Comparison of ENCODE assay signal across 1 cellular context in the genomic region with DNA sequence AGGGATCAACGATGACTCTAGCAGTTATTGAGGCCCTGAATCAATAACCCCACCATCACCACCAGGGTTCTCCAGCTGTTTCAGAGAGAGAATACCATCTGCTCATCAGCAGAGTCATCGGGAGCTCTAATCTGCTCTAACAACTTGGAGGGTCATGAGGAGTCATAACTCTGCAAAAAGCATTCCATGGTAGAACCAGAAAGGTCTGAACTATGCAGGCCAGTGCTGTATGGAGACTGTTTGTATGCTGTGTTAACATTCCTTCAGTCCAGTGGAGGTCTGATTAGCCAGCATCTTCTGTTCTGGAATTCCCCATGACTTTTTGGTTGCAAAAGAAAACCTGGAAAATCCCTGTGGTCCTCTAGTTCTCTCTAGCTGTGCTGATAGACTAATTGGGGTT.
A peak's percentile ranks its signal among the peaks of the same experiment; 100 is the strongest.
TF ChIP-seq lines count a peak whose summit lies in the region.

No MANE protein-coding gene starts in this region.

TF ChIP-seq in GM12878, 131 proteins besides CTCF, POLR2A, EP300 and RAD21 (continues in another document):
- TF ChIP-seq, protein P1, sequence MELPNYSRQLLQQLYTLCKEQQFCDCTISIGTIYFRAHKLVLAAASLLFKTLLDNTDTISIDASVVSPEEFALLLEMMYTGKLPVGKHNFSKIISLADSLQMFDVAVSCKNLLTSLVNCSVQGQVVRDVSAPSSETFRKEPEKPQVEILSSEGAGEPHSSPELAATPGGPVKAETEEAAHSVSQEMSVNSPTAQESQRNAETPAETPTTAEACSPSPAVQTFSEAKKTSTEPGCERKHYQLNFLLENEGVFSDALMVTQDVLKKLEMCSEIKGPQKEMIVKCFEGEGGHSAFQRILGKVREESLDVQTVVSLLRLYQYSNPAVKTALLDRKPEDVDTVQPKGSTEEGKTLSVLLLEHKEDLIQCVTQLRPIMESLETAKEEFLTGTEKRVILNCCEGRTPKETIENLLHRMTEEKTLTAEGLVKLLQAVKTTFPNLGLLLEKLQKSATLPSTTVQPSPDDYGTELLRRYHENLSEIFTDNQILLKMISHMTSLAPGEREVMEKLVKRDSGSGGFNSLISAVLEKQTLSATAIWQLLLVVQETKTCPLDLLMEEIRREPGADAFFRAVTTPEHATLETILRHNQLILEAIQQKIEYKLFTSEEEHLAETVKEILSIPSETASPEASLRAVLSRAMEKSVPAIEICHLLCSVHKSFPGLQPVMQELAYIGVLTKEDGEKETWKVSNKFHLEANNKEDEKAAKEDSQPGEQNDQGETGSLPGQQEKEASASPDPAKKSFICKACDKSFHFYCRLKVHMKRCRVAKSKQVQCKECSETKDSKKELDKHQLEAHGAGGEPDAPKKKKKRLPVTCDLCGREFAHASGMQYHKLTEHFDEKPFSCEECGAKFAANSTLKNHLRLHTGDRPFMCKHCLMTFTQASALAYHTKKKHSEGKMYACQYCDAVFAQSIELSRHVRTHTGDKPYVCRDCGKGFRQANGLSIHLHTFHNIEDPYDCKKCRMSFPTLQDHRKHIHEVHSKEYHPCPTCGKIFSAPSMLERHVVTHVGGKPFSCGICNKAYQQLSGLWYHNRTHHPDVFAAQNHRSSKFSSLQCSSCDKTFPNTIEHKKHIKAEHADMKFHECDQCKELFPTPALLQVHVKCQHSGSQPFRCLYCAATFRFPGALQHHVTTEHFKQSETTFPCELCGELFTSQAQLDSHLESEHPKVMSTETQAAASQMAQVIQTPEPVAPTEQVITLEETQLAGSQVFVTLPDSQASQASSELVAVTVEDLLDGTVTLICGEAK (IDR thresholded peaks at IDR 0.05; ENCODE audit: borderline replicate concordance): no peak
- TF ChIP-seq IKZF2 (IDR thresholded peaks at IDR 0.05) (peak; percentile 61 to 68; a peak in 2 of 4 replicates), KDM1A (IDR thresholded peaks at IDR 0.05; ENCODE audit: borderline replicate concordance) (no peak), FOXM1 (IDR thresholded peaks at IDR 0.05; ENCODE audit: low read depth, low read length) (no peak), ZZZ3 (IDR thresholded peaks at IDR 0.05; ENCODE audit: control insufficient read depth, insufficient read length, low read depth) (no peak), EGR1 (IDR thresholded peaks at IDR 0.05; ENCODE audit: borderline replicate concordance in 1 of 2, low read depth in 2 of 2, low read length in 2 of 2) (no peak), STAT1 (conservative IDR thresholded peaks at IDR 0.05) (no peak), HCFC1 (IDR thresholded peaks at IDR 0.05; ENCODE audit: low read length) (no peak), MYC (IDR thresholded peaks at IDR 0.05; ENCODE audit: insufficient read depth, insufficient read length, insufficient replicate concordance, low read length, severe bottlenecking) (no peak), NFYA (IDR thresholded peaks at IDR 0.05; ENCODE audit: borderline replicate concordance, low read depth, low read length) (no peak), NFIC (IDR thresholded peaks at IDR 0.05; ENCODE audit: low read depth, low read length) (no peak; the same call in 1 of the 2 replicates), IKZF1 (conservative IDR thresholded peaks at IDR 0.05) (peak; percentile 62), SREBF1 (IDR thresholded peaks at IDR 0.05; ENCODE audit: low read length) (no peak), RCOR1 (conservative IDR thresholded peaks at IDR 0.05; ENCODE audit: low read depth, low read length) (no peak), MTA3 (IDR thresholded peaks at IDR 0.05; ENCODE audit: borderline replicate concordance, low read length) (no peak), SMC3 (IDR thresholded peaks at IDR 0.05; ENCODE audit: borderline replicate concordance, low read length) (no peak), IRF4 (IDR thresholded peaks at IDR 0.05; ENCODE audit: low read depth, low read length) (no peak), PAX5 (IDR thresholded peaks at IDR 0.05; ENCODE audit: borderline replicate concordance, low read depth, low read length) (no peak), TBL1XR1 (IDR thresholded peaks at IDR 0.05; ENCODE audit: low read depth, low read length) (no peak), PAX8 (IDR thresholded peaks at IDR 0.05) (no peak), ETV6 (conservative IDR thresholded peaks at IDR 0.05 in 1 of 2, IDR thresholded peaks at IDR 0.05 in 1 of 2; ENCODE audit: borderline replicate concordance in 1 of 2, low read depth in 1 of 2) (no peak), TARDBP (IDR thresholded peaks at IDR 0.05; ENCODE audit: borderline replicate concordance) (no peak), TCF12 (IDR thresholded peaks at IDR 0.05; ENCODE audit: low read depth, low read length) (no peak), MTA2 (IDR thresholded peaks at IDR 0.05; ENCODE audit: low read depth) (peak; percentile 44), KAT2A (conservative IDR thresholded peaks at IDR 0.05; ENCODE audit: control insufficient read depth, low read depth, low read length) (no peak), ZNF384 (IDR thresholded peaks at IDR 0.05; ENCODE audit: borderline replicate concordance, low read depth, low read length) (no peak), YY1 (IDR thresholded peaks at IDR 0.05; ENCODE audit: low read depth, low read length) (no peak), ZNF24 (IDR thresholded peaks at IDR 0.05) (no peak), BCL11A (IDR thresholded peaks at IDR 0.05; ENCODE audit: low read depth, low read length) (0 out of 2 replicates have a peak, but pooled peaks have one; percentile 29), ZNF622 (IDR thresholded peaks at IDR 0.05) (no peak), PML (IDR thresholded peaks at IDR 0.05; ENCODE audit: low read length) (no peak)
- TF ChIP-seq, protein P2, sequence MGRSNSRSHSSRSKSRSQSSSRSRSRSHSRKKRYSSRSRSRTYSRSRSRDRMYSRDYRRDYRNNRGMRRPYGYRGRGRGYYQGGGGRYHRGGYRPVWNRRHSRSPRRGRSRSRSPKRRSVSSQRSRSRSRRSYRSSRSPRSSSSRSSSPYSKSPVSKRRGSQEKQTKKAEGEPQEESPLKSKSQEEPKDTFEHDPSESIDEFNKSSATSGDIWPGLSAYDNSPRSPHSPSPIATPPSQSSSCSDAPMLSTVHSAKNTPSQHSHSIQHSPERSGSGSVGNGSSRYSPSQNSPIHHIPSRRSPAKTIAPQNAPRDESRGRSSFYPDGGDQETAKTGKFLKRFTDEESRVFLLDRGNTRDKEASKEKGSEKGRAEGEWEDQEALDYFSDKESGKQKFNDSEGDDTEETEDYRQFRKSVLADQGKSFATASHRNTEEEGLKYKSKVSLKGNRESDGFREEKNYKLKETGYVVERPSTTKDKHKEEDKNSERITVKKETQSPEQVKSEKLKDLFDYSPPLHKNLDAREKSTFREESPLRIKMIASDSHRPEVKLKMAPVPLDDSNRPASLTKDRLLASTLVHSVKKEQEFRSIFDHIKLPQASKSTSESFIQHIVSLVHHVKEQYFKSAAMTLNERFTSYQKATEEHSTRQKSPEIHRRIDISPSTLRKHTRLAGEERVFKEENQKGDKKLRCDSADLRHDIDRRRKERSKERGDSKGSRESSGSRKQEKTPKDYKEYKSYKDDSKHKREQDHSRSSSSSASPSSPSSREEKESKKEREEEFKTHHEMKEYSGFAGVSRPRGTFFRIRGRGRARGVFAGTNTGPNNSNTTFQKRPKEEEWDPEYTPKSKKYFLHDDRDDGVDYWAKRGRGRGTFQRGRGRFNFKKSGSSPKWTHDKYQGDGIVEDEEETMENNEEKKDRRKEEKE (IDR thresholded peaks at IDR 0.05): no peak
- TF ChIP-seq, protein P3, sequence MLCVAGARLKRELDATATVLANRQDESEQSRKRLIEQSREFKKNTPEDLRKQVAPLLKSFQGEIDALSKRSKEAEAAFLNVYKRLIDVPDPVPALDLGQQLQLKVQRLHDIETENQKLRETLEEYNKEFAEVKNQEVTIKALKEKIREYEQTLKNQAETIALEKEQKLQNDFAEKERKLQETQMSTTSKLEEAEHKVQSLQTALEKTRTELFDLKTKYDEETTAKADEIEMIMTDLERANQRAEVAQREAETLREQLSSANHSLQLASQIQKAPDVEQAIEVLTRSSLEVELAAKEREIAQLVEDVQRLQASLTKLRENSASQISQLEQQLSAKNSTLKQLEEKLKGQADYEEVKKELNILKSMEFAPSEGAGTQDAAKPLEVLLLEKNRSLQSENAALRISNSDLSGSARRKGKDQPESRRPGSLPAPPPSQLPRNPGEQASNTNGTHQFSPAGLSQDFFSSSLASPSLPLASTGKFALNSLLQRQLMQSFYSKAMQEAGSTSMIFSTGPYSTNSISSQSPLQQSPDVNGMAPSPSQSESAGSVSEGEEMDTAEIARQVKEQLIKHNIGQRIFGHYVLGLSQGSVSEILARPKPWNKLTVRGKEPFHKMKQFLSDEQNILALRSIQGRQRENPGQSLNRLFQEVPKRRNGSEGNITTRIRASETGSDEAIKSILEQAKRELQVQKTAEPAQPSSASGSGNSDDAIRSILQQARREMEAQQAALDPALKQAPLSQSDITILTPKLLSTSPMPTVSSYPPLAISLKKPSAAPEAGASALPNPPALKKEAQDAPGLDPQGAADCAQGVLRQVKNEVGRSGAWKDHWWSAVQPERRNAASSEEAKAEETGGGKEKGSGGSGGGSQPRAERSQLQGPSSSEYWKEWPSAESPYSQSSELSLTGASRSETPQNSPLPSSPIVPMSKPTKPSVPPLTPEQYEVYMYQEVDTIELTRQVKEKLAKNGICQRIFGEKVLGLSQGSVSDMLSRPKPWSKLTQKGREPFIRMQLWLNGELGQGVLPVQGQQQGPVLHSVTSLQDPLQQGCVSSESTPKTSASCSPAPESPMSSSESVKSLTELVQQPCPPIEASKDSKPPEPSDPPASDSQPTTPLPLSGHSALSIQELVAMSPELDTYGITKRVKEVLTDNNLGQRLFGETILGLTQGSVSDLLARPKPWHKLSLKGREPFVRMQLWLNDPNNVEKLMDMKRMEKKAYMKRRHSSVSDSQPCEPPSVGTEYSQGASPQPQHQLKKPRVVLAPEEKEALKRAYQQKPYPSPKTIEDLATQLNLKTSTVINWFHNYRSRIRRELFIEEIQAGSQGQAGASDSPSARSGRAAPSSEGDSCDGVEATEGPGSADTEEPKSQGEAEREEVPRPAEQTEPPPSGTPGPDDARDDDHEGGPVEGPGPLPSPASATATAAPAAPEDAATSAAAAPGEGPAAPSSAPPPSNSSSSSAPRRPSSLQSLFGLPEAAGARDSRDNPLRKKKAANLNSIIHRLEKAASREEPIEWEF (IDR thresholded peaks at IDR 0.05; ENCODE audit: insufficient replicate concordance, low read depth, low read length): no peak
- TF ChIP-seq, protein P4, sequence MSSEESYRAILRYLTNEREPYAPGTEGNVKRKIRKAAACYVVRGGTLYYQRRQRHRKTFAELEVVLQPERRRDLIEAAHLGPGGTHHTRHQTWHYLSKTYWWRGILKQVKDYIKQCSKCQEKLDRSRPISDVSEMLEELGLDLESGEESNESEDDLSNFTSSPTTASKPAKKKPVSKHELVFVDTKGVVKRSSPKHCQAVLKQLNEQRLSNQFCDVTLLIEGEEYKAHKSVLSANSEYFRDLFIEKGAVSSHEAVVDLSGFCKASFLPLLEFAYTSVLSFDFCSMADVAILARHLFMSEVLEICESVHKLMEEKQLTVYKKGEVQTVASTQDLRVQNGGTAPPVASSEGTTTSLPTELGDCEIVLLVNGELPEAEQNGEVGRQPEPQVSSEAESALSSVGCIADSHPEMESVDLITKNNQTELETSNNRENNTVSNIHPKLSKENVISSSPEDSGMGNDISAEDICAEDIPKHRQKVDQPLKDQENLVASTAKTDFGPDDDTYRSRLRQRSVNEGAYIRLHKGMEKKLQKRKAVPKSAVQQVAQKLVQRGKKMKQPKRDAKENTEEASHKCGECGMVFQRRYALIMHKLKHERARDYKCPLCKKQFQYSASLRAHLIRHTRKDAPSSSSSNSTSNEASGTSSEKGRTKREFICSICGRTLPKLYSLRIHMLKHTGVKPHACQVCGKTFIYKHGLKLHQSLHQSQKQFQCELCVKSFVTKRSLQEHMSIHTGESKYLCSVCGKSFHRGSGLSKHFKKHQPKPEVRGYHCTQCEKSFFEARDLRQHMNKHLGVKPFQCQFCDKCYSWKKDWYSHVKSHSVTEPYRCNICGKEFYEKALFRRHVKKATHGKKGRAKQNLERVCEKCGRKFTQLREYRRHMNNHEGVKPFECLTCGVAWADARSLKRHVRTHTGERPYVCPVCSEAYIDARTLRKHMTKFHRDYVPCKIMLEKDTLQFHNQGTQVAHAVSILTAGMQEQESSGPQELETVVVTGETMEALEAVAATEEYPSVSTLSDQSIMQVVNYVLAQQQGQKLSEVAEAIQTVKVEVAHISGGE (CRISPR knock-in tag; IDR thresholded peaks at IDR 0.05): no peak
- TF ChIP-seq, protein P5, sequence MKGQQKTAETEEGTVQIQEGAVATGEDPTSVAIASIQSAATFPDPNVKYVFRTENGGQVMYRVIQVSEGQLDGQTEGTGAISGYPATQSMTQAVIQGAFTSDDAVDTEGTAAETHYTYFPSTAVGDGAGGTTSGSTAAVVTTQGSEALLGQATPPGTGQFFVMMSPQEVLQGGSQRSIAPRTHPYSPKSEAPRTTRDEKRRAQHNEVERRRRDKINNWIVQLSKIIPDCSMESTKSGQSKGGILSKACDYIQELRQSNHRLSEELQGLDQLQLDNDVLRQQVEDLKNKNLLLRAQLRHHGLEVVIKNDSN (IDR thresholded peaks at IDR 0.05; ENCODE audit: borderline replicate concordance, extremely low read length, insufficient read depth, low read depth, low read length): no peak
- TF ChIP-seq, protein P6, sequence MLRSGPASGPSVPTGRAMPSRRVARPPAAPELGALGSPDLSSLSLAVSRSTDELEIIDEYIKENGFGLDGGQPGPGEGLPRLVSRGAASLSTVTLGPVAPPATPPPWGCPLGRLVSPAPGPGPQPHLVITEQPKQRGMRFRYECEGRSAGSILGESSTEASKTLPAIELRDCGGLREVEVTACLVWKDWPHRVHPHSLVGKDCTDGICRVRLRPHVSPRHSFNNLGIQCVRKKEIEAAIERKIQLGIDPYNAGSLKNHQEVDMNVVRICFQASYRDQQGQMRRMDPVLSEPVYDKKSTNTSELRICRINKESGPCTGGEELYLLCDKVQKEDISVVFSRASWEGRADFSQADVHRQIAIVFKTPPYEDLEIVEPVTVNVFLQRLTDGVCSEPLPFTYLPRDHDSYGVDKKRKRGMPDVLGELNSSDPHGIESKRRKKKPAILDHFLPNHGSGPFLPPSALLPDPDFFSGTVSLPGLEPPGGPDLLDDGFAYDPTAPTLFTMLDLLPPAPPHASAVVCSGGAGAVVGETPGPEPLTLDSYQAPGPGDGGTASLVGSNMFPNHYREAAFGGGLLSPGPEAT (IDR thresholded peaks at IDR 0.05; ENCODE audit: low read depth): peak; percentile 59; the same call in 1 of the 2 replicates
- TF ChIP-seq, protein P7, sequence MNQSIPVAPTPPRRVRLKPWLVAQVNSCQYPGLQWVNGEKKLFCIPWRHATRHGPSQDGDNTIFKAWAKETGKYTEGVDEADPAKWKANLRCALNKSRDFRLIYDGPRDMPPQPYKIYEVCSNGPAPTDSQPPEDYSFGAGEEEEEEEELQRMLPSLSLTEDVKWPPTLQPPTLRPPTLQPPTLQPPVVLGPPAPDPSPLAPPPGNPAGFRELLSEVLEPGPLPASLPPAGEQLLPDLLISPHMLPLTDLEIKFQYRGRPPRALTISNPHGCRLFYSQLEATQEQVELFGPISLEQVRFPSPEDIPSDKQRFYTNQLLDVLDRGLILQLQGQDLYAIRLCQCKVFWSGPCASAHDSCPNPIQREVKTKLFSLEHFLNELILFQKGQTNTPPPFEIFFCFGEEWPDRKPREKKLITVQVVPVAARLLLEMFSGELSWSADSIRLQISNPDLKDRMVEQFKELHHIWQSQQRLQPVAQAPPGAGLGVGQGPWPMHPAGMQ (IDR thresholded peaks at IDR 0.05; ENCODE audit: borderline replicate concordance): no peak
- TF ChIP-seq, protein P8, sequence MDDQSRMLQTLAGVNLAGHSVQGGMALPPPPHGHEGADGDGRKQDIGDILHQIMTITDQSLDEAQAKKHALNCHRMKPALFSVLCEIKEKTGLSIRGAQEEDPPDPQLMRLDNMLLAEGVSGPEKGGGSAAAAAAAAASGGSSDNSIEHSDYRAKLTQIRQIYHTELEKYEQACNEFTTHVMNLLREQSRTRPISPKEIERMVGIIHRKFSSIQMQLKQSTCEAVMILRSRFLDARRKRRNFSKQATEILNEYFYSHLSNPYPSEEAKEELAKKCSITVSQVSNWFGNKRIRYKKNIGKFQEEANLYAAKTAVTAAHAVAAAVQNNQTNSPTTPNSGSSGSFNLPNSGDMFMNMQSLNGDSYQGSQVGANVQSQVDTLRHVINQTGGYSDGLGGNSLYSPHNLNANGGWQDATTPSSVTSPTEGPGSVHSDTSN (IDR thresholded peaks at IDR 0.05; ENCODE audit: insufficient replicate concordance, low read depth, low read length): no peak
